ENCODE assay signal across 37 cellular contexts in genomic region chr2:2730301-2730833, GRCh38.
"Had no signal": no experiment of that assay in that cellular context is flagged by ENCODE, and none has a peak within 500 bp of the region (broad histone marks: within the 10 kb centered on the region; RNA-seq: fewer than 3 reads in every experiment).

No MANE protein-coding gene starts in this region.

- H3K9me3 Mint-ChIP-seq: activated naive CD4-positive, alpha-beta T cell treated with anti-CD3 and anti-CD28 coated beads for 36 hours; activated naive CD4-positive, alpha-beta T cell treated with anti-CD3 and anti-CD28 coated beads, Interleukin-2, amount 10 ng/mL, durations not matched to agents 7 days and 5 days; activated naive CD4-positive, alpha-beta T cell treated with anti-CD3 and anti-CD28 coated beads, Interleukin-2, amount 50 U/mL, for 24 hours; activated naive CD4-positive, alpha-beta T cell treated with anti-CD3 and anti-CD28 coated beads, Interleukin-2, amount 50 U/mL, for 72 hours; activated naive CD8-positive, alpha-beta T cell treated with anti-CD3 and anti-CD28 coated beads for 36 hours; activated naive CD8-positive, alpha-beta T cell treated with anti-CD3 and anti-CD28 coated beads, Interleukin-2, amount 10 ng/mL, durations not matched to agents 7 days and 5 days; activated naive CD8-positive, alpha-beta T cell treated with anti-CD3 and anti-CD28 coated beads, Interleukin-2, amount 50 U/mL, for 24 hours; activated T-cell treated with anti-CD3 and anti-CD28 coated beads, Interleukin-2, amount 50 U/mL, for 24 hours; activated T-cell treated with anti-CD3 and anti-CD28 coated beads, Interleukin-2, amount 50 U/mL, for 4 hours; activated T-cell treated with anti-CD3 and anti-CD28 coated beads, Interleukin-2, amount 50 U/mL, for 72 hours; activated T-helper 1 cell treated with anti-CD3 and anti-CD28 coated beads, Interleukin-12 subunit alpha, Interleukin-12 subunit beta, Interleukin-2, Interleukin-4 antibody, amounts not matched to agents 30 ng/mL and 10 ng/mL and 1 ng/mL, durations not matched to agents 14 hours and 24 hours and 36 hours; activated T-helper 17 cell treated with anti-CD3 and anti-CD28 coated beads, Interleukin-2, amount 50 U/mL, for 72 hours; activated T-helper 2 cell treated with anti-CD3 and anti-CD28 coated beads, Interferon-gamma antibody, Interleukin-2, Interleukin-4, amounts not matched to agents 10 μg/mL and 5 μg/mL and 100 μg/mL, durations not matched to agents 14 hours and 24 hours and 36 hours; brain; central memory CD8-positive, alpha-beta T cell had no signal

- H3K27ac Mint-ChIP-seq: activated naive CD4-positive, alpha-beta T cell treated with anti-CD3 and anti-CD28 coated beads for 36 hours; activated naive CD4-positive, alpha-beta T cell treated with anti-CD3 and anti-CD28 coated beads, Interleukin-2, amount 10 ng/mL, durations not matched to agents 7 days and 5 days; activated naive CD4-positive, alpha-beta T cell treated with anti-CD3 and anti-CD28 coated beads, Interleukin-2, amount 50 U/mL, for 24 hours; activated naive CD4-positive, alpha-beta T cell treated with anti-CD3 and anti-CD28 coated beads, Interleukin-2, amount 50 U/mL, for 72 hours; activated naive CD8-positive, alpha-beta T cell; activated naive CD8-positive, alpha-beta T cell treated with anti-CD3 and anti-CD28 coated beads for 36 hours; activated naive CD8-positive, alpha-beta T cell treated with anti-CD3 and anti-CD28 coated beads, Interleukin-2, amount 10 ng/mL, durations not matched to agents 7 days and 5 days; activated naive CD8-positive, alpha-beta T cell treated with anti-CD3 and anti-CD28 coated beads, Interleukin-2, amount 50 U/mL, for 24 hours; activated T-cell treated with anti-CD3 and anti-CD28 coated beads, Interleukin-2, amount 50 U/mL, for 24 hours; activated T-cell treated with anti-CD3 and anti-CD28 coated beads, Interleukin-2, amount 50 U/mL, for 72 hours; activated T-helper 1 cell treated with anti-CD3 and anti-CD28 coated beads, Interleukin-12 subunit alpha, Interleukin-12 subunit beta, Interleukin-2, Interleukin-4 antibody, amounts not matched to agents 30 ng/mL and 10 ng/mL and 1 ng/mL, durations not matched to agents 14 hours and 24 hours and 36 hours; activated T-helper 17 cell treated with anti-CD3 and anti-CD28 coated beads, Interleukin-2, amount 50 U/mL, for 72 hours; activated T-helper 2 cell treated with anti-CD3 and anti-CD28 coated beads, Interferon-gamma antibody, Interleukin-2, Interleukin-4, amounts not matched to agents 10 μg/mL and 5 μg/mL and 100 μg/mL, durations not matched to agents 14 hours and 24 hours and 36 hours had no signal

- H3K27ac ChIP-seq: adrenal gland, ascending aorta, body of pancreas, brain microvascular endothelial cell, breast epithelium, cardiac muscle cell had no signal

- H3K4me3 Mint-ChIP-seq: activated naive CD4-positive, alpha-beta T cell treated with anti-CD3 and anti-CD28 coated beads for 36 hours; activated naive CD4-positive, alpha-beta T cell treated with anti-CD3 and anti-CD28 coated beads, Interleukin-2, amount 10 ng/mL, durations not matched to agents 7 days and 5 days; activated naive CD4-positive, alpha-beta T cell treated with anti-CD3 and anti-CD28 coated beads, Interleukin-2, amount 50 U/mL, for 24 hours; activated naive CD8-positive, alpha-beta T cell; activated naive CD8-positive, alpha-beta T cell treated with anti-CD3 and anti-CD28 coated beads for 36 hours; activated naive CD8-positive, alpha-beta T cell treated with anti-CD3 and anti-CD28 coated beads, Interleukin-2, amount 10 ng/mL, durations not matched to agents 7 days and 5 days; activated naive CD8-positive, alpha-beta T cell treated with anti-CD3 and anti-CD28 coated beads, Interleukin-2, amount 50 U/mL, for 24 hours; activated T-cell treated with anti-CD3 and anti-CD28 coated beads, Interleukin-2, amount 50 U/mL, for 24 hours; activated T-cell treated with anti-CD3 and anti-CD28 coated beads, Interleukin-2, amount 50 U/mL, for 4 hours; activated T-cell treated with anti-CD3 and anti-CD28 coated beads, Interleukin-2, amount 50 U/mL, for 72 hours; activated T-helper 1 cell treated with anti-CD3 and anti-CD28 coated beads, Interleukin-12 subunit alpha, Interleukin-12 subunit beta, Interleukin-2, Interleukin-4 antibody, amounts not matched to agents 30 ng/mL and 10 ng/mL and 1 ng/mL, durations not matched to agents 14 hours and 24 hours and 36 hours; activated T-helper 17 cell treated with anti-CD3 and anti-CD28 coated beads, Interleukin-2, amount 50 U/mL, for 72 hours; brain; central memory CD8-positive, alpha-beta T cell had no signal

- H3K27me3 Mint-ChIP-seq: activated naive CD4-positive, alpha-beta T cell treated with anti-CD3 and anti-CD28 coated beads, Interleukin-2, amount 10 ng/mL, durations not matched to agents 7 days and 5 days; activated naive CD8-positive, alpha-beta T cell; activated naive CD8-positive, alpha-beta T cell treated with anti-CD3 and anti-CD28 coated beads for 36 hours; activated naive CD8-positive, alpha-beta T cell treated with anti-CD3 and anti-CD28 coated beads, Interleukin-2, amount 10 ng/mL, durations not matched to agents 7 days and 5 days; activated naive CD8-positive, alpha-beta T cell treated with anti-CD3 and anti-CD28 coated beads, Interleukin-2, amount 50 U/mL, for 24 hours; activated T-cell treated with anti-CD3 and anti-CD28 coated beads, Interleukin-2, amount 50 U/mL, for 24 hours had no signal

- H3K36me3 ChIP-seq: adrenal gland, ascending aorta, brain microvascular endothelial cell, breast epithelium, cardiac muscle cell had no signal

- H3K4me1 ChIP-seq: adrenal gland, ascending aorta, body of pancreas, breast epithelium had no signal

- H3K4me3 ChIP-seq: adrenal gland, ascending aorta, body of pancreas, breast epithelium, cardiac muscle cell had no signal

- H3K4me1 Mint-ChIP-seq: activated naive CD4-positive, alpha-beta T cell treated with anti-CD3 and anti-CD28 coated beads, Interleukin-2, amount 10 ng/mL, durations not matched to agents 7 days and 5 days; activated naive CD4-positive, alpha-beta T cell treated with anti-CD3 and anti-CD28 coated beads, Interleukin-2, amount 50 U/mL, for 24 hours; activated naive CD8-positive, alpha-beta T cell treated with anti-CD3 and anti-CD28 coated beads for 36 hours; activated naive CD8-positive, alpha-beta T cell treated with anti-CD3 and anti-CD28 coated beads, Interleukin-2, amount 10 ng/mL, durations not matched to agents 7 days and 5 days; activated naive CD8-positive, alpha-beta T cell treated with anti-CD3 and anti-CD28 coated beads, Interleukin-2, amount 50 U/mL, for 24 hours; activated T-helper 17 cell treated with anti-CD3 and anti-CD28 coated beads, Interleukin-2, amount 50 U/mL, for 72 hours; central memory CD8-positive, alpha-beta T cell had no signal

- H3K9me3 ChIP-seq: adrenal gland, ascending aorta, body of pancreas, breast epithelium had no signal

- ATAC-seq: activated naive CD4-positive, alpha-beta T cell treated with anti-CD3 and anti-CD28 coated beads, Interleukin-2, amount 50 U/mL, for 72 hours; activated naive CD8-positive, alpha-beta T cell treated with anti-CD3 and anti-CD28 coated beads, Interleukin-2, amount 50 U/mL, for 24 hours; activated T-cell treated with anti-CD3 and anti-CD28 coated beads, Interleukin-2, amount 50 U/mL, for 4 hours; activated T-cell treated with anti-CD3 and anti-CD28 coated beads, Interleukin-2, amount 50 U/mL, for 72 hours; activated T-helper 17 cell treated with anti-CD3 and anti-CD28 coated beads, Interleukin-2, amount 50 U/mL, for 72 hours; body of pancreas had no signal

- H3K36me3 Mint-ChIP-seq: activated naive CD4-positive, alpha-beta T cell treated with anti-CD3 and anti-CD28 coated beads, Interleukin-2, amount 10 ng/mL, durations not matched to agents 7 days and 5 days; activated naive CD4-positive, alpha-beta T cell treated with anti-CD3 and anti-CD28 coated beads, Interleukin-2, amount 50 U/mL, for 24 hours; activated naive CD4-positive, alpha-beta T cell treated with anti-CD3 and anti-CD28 coated beads, Interleukin-2, amount 50 U/mL, for 72 hours; activated naive CD8-positive, alpha-beta T cell; activated naive CD8-positive, alpha-beta T cell treated with anti-CD3 and anti-CD28 coated beads for 36 hours; activated naive CD8-positive, alpha-beta T cell treated with anti-CD3 and anti-CD28 coated beads, Interleukin-2, amount 10 ng/mL, durations not matched to agents 7 days and 5 days; brain had no signal

- DNase-seq: activated effector memory CD4-positive, alpha-beta T cell treated with anti-CD3 and anti-CD28 coated beads, Interleukin-2, amount 50 U/mL, for 16 hours; activated effector memory CD4-positive, alpha-beta T cell treated with Interleukin-2 at 50 U/mL for 16 hours; activated gamma-delta T cell; activated gamma-delta T cell treated with Interleukin-2 at 50 U/mL for 16 hours; activated naive CD4-positive, alpha-beta T cell; activated naive CD4-positive, alpha-beta T cell treated with anti-CD3 and anti-CD28 coated beads for 36 hours; activated naive CD4-positive, alpha-beta T cell treated with anti-CD3 and anti-CD28 coated beads, Interleukin-2, amount 10 ng/mL, durations not matched to agents 7 days and 5 days; activated naive CD4-positive, alpha-beta T cell treated with anti-CD3 and anti-CD28 coated beads, Interleukin-2, amount 50 U/mL, for 16 hours; activated naive CD4-positive, alpha-beta T cell treated with Interleukin-2 at 50 U/mL for 16 hours; activated naive CD8-positive, alpha-beta T cell treated with anti-CD3 and anti-CD28 coated beads for 36 hours; activated naive CD8-positive, alpha-beta T cell treated with anti-CD3 and anti-CD28 coated beads, Interleukin-2, amount 10 ng/mL, durations not matched to agents 7 days and 5 days; activated naive CD8-positive, alpha-beta T cell treated with anti-CD3 and anti-CD28 coated beads, Interleukin-2, amount 50 U/mL, for 24 hours; activated T-cell treated with anti-CD3 and anti-CD28 coated beads, Interleukin-2, amount 50 U/mL, for 1 hour; activated T-cell treated with anti-CD3 and anti-CD28 coated beads, Interleukin-2, amount 50 U/mL, for 24 hours; activated T-cell treated with anti-CD3 and anti-CD28 coated beads, Interleukin-2, amount 50 U/mL, for 4 hours; activated T-cell treated with anti-CD3 and anti-CD28 coated beads, Interleukin-2, amount 50 U/mL, for 48 hours; activated T-cell treated with anti-CD3 and anti-CD28 coated beads, Interleukin-2, amount 50 U/mL, for 72 hours; adrenal gland; amniotic stem cell; amygdala; anterior cingulate cortex; body of pancreas; brain microvascular endothelial cell; caudate nucleus; central memory CD4-positive, alpha-beta T cell; cerebellar nuclear complex had no signal

- H3K27me3 ChIP-seq: adrenal gland, ascending aorta, body of pancreas, brain microvascular endothelial cell had no signal
